In genomic region chr7:23184709-23185354, GRCh38 we compare ENCODE assay signal across 8 cellular contexts. TPM values are rescaled to one million over a fixed set of nuclear protein-coding genes. Genes with fewer than 3 reads are reported as not detected.
DNase-seq lines count a peak whose midpoint lies in the region; ATAC-seq and TF ChIP-seq lines count a peak whose summit lies in the region.

No MANE protein-coding gene starts in this region.

- ATAC-seq in GM21367 (IDR thresholded peaks at IDR 0.05; ENCODE audit: unreplicated experiment) (no peak), HG02610 (IDR thresholded peaks at IDR 0.05; ENCODE audit: unreplicated experiment) (no peak), GM18498 (IDR thresholded peaks at IDR 0.05; ENCODE audit: unreplicated experiment) (no peak)

- H3K4me1 Mint-ChIP-seq in neural crest cell: peaks cover 32% of the 10 kb centered on the region

- TF ChIP-seq CTCF in GM12874 (IDR thresholded peaks at IDR 0.05; ENCODE audit: insufficient read depth, low read depth, low read length) (peak; percentile 26; the same call in 1 of the 2 replicates), neural crest cell (conservative IDR thresholded peaks at IDR 0.05) (peak; percentile 61)

- peaks cover 3% of the 10 kb centered on the region for H3K36me3 Mint-ChIP-seq in neural crest cell (ENCODE audit: low read depth)

- H3K27me3 Mint-ChIP-seq in neural crest cell (ENCODE audit: low read depth): no peaks in the 10 kb centered on the region

- H3K9me3 Mint-ChIP-seq in neural crest cell: no peaks in the 10 kb centered on the region

- peak overlapping the region; percentile 85 for H3K4me3 Mint-ChIP-seq in neural crest cell

- H3K27ac Mint-ChIP-seq in neural crest cell (ENCODE audit: unreplicated experiment): no peak overlapping the region

- peak; percentile 77 for DNase-seq in Ammon's horn (ENCODE audit: low spot score)
- DNase-seq in NCI-H526 treated with DMSO at 0.1 percent for 48 hours (lab: John Stamatoyannopoulos, UW): peak; percentile 19
- DNase-seq in cerebellum (ENCODE audit: low spot score): peak; percentile 36
- DNase-seq in neural crest cell (ENCODE audit: low read depth, low spot score): peak; percentile 35

RNA-seq across cellular contexts. Expression of gene NUP42, which starts 3.0 kb away (rescaled TPM):
- total RNA-seq in cerebellum (65.1 TPM), neural crest cell (50.3 and 56.2 TPM in 2 replicates)

Comparison
In these comparisons a context has a peak if more than half of its experiments do, and no peak if none do; other contexts are left out.
1. DNase-seq: peak in every context shown above with its lines; median percentile 77 in Ammon's horn; 36 in cerebellum; 35 in neural crest cell; 19 in NCI-H526 treated with DMSO at 0.1 percent for 48 hours.